Comparison of ENCODE assay signal across 8 cellular contexts in genomic region chr7:42906181-42906580, GRCh38.
"Had no signal": no experiment of that assay in that cellular context is flagged by ENCODE, and none has a peak within 500 bp of the region (broad histone marks: within the 10 kb centered on the region; RNA-seq: fewer than 3 reads in every experiment).

No MANE protein-coding gene starts in this region.

- H3K4me3 ChIP-seq: K562 had no signal

- H3K4me3 Mint-ChIP-seq: IgD-negative memory B cell had no signal

- H3K9me3 Mint-ChIP-seq: IgD-negative memory B cell had no signal

- H3K27ac ChIP-seq: HL-60, KMS-11 had no signal

- H3K27me3 Mint-ChIP-seq: IgD-negative memory B cell had no signal

- DNase-seq: IMR-90, KBM-7, KG1 had no signal

- ATAC-seq: HepG2, K562 had no signal

- H3K27ac Mint-ChIP-seq: IgD-negative memory B cell had no signal
